ENCODE assay signal across 27 cellular contexts in the genomic region with DNA sequence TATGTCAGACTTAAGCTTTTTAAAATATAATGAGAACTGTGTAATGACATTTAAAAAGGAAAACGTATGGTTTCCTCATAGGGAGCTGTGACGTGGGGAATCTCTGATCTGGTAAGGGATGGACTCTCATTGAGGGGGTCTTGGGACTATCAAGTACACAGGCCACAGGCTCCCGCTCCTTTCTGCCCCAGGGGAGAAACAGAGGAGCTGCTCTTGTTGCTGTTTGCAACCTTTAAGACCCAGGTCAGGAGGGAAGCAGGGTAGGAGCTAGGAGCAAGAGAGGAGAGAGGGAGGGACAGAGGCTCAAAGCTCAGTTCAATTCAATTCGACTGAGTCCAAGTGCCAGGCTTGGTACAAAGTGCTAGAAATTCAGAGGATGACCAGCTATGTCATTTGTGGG.
"Had no signal": no experiment of that assay in that cellular context is flagged by ENCODE, and none has a peak within 500 bp of the region (broad histone marks: within the 10 kb centered on the region; RNA-seq: fewer than 3 reads in every experiment).

No MANE protein-coding gene starts in this region.

- H3K9ac ChIP-seq: parathyroid adenoma had no signal

- H3K79me2 ChIP-seq: hepatocyte, parathyroid adenoma had no signal

- H3K4me1 Mint-ChIP-seq: stimulated activated memory B cell treated with anti-CD40 and anti-IgM and Interleukin-4, amounts not matched to agents 10 μg/mL and 1 μg/mL and 100 μg/mL, for 72 hours; stimulated activated naive CD8-positive, alpha-beta T cell treated with anti-CD3 and anti-CD28 coated beads, Interleukin-15, amount 100 ng/mL, for 72 hours had no signal

- H3K36me3 ChIP-seq: left ventricle myocardium inferior, neutrophil, right atrium auricular region, right lobe of liver, tibial nerve, uterus had no signal

- H3K4me3 Mint-ChIP-seq: naive thymus-derived CD4-positive, alpha-beta T cell; natural killer cell treated with Interleukin-12 subunit alpha and Interleukin-12 subunit beta and Interleukin-15 and Interleukin-18, amount 100 ng/mL, for 72 hours; stimulated activated memory B cell treated with anti-CD40 and anti-IgM and Interleukin-4, amounts not matched to agents 10 μg/mL and 1 μg/mL and 100 μg/mL, for 72 hours; stimulated activated naive CD8-positive, alpha-beta T cell treated with anti-CD3 and anti-CD28 coated beads, Interleukin-15, amount 100 ng/mL, for 72 hours; type B pancreatic cell had no signal

- H3K27me3 ChIP-seq: right atrium auricular region, right lobe of liver, uterus had no signal

- H3K27ac ChIP-seq: hepatocyte, left ventricle myocardium inferior, neutrophil, parathyroid adenoma, right atrium auricular region, right lobe of liver, tibial nerve, uterus had no signal

- ATAC-seq: mucosa of descending colon; naive thymus-derived CD4-positive, alpha-beta T cell; natural killer cell treated with Interleukin-12 subunit alpha and Interleukin-12 subunit beta and Interleukin-15 and Interleukin-18, amount 100 ng/mL, for 72 hours; right lobe of liver; stimulated activated memory B cell treated with anti-CD40 and anti-IgM and Interleukin-4, amounts not matched to agents 10 μg/mL and 1 μg/mL and 100 μg/mL, for 72 hours; stimulated activated naive CD8-positive, alpha-beta T cell treated with anti-CD3 and anti-CD28 coated beads, Interleukin-15, amount 100 ng/mL, for 72 hours had no signal

- H2AFZ ChIP-seq: hepatocyte, parathyroid adenoma had no signal

- H3K4me2 ChIP-seq: hepatocyte, smooth muscle cell had no signal

- H3K36me3 Mint-ChIP-seq: naive thymus-derived CD4-positive, alpha-beta T cell; natural killer cell treated with Interleukin-12 subunit alpha and Interleukin-12 subunit beta and Interleukin-15 and Interleukin-18, amount 100 ng/mL, for 72 hours; stimulated activated memory B cell treated with anti-CD40 and anti-IgM and Interleukin-4, amounts not matched to agents 10 μg/mL and 1 μg/mL and 100 μg/mL, for 72 hours; type B pancreatic cell had no signal

- DNase-seq: islet precursor cell; left ventricle myocardium inferior; mesendoderm; midbrain; mucosa of descending colon; naive thymus-derived CD4-positive, alpha-beta T cell; occipital lobe; right lobe of liver; stimulated activated CD4-positive, alpha-beta T cell treated with anti-CD3 and anti-CD28 coated beads, Interleukin-1b, Interleukin-23, amount 100 ng/mL, for 48 hours; stimulated activated CD4-positive, alpha-beta T cell treated with anti-CD3 and anti-CD28 coated beads, Interleukin-2, amount 100 ng/mL, for 48 hours; stimulated activated CD4-positive, alpha-beta T cell treated with anti-CD3 and anti-CD28 coated beads, Interleukin-4, amount 100 ng/mL, for 4 hours; stimulated activated CD8-positive, alpha-beta memory T cell treated with anti-CD3 and anti-CD28 coated beads, Interleukin-4, amount 100 ng/mL, for 48 hours; stimulated activated naive CD4-positive, alpha-beta T cell treated with Interleukin-2 at 50 U/mL for 16 hours; stimulated activated naive CD8-positive, alpha-beta T cell treated with anti-CD3 and anti-CD28 coated beads, Interleukin-15, amount 100 ng/mL, for 72 hours; substantia nigra; uterus had no signal

- H3K27ac Mint-ChIP-seq: naive thymus-derived CD4-positive, alpha-beta T cell; natural killer cell treated with Interleukin-12 subunit alpha and Interleukin-12 subunit beta and Interleukin-15 and Interleukin-18, amount 100 ng/mL, for 72 hours; progenitor cell of endocrine pancreas; stimulated activated memory B cell treated with anti-CD40 and anti-IgM and Interleukin-4, amounts not matched to agents 10 μg/mL and 1 μg/mL and 100 μg/mL, for 72 hours; stimulated activated naive CD8-positive, alpha-beta T cell treated with anti-CD3 and anti-CD28 coated beads, Interleukin-15, amount 100 ng/mL, for 72 hours; type B pancreatic cell had no signal

- H3K4me1 ChIP-seq: left ventricle myocardium inferior, parathyroid adenoma, right atrium auricular region, right lobe of liver, tibial nerve, uterus had no signal

- H3K4me3 ChIP-seq: hepatocyte, left ventricle myocardium inferior, lung, mucosa of descending colon, right atrium auricular region, right lobe of liver, smooth muscle cell, tibial nerve, uterus had no signal

- H3K9me3 Mint-ChIP-seq: natural killer cell treated with Interleukin-12 subunit alpha and Interleukin-12 subunit beta and Interleukin-15 and Interleukin-18, amount 100 ng/mL, for 72 hours; stimulated activated memory B cell treated with anti-CD40 and anti-IgM and Interleukin-4, amounts not matched to agents 10 μg/mL and 1 μg/mL and 100 μg/mL, for 72 hours; stimulated activated naive CD8-positive, alpha-beta T cell treated with anti-CD3 and anti-CD28 coated beads, Interleukin-15, amount 100 ng/mL, for 72 hours; type B pancreatic cell had no signal

- H3K9me3 ChIP-seq: left ventricle myocardium inferior, mucosa of descending colon, neutrophil, right atrium auricular region, right lobe of liver, tibial nerve, uterus had no signal
